In the genomic region with DNA sequence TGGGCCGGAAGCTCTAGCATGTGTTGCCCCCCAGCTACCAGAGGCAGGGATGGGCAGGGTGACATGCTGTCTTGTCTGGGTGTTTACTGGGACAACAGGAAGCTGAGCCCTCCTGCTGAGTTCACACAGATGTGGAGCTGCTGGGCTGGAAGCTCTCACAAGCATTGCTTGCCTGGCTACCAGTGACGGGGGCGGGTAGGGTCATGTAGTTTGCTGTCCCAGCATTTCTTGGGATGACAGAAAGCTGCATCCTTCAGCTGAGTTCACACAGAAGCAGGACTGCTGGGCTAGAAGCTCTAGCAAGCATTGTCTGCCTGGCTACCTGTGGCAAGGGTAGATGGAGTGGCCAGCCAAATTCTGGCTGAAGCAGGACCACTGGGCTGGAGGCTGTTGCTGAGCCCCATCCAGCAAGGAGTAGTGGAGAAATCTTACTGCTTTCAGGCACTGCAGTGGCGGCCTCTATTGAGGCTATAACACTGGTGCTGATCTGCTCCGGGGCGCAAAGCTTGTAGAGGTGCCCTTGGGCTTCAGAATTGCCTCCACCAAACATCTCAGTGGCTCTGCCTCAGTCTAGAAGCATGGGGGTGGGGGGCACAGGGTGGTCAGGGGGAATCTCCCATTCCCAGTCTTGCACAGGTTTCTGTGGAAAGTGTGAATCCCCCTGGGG, we compare ENCODE assay signal across 17 cellular contexts. TPM values are rescaled to one million over a fixed set of nuclear protein-coding genes. Genes with fewer than 3 reads are reported as not detected.
DNase-seq lines count a peak whose midpoint lies in the region; ATAC-seq and TF ChIP-seq lines count a peak whose summit lies in the region.
"Had no signal": no experiment of that assay in that cellular context is flagged by ENCODE, and none has a peak within 500 bp of the region (broad histone marks: within the 10 kb centered on the region; RNA-seq: fewer than 3 reads in every experiment).

No MANE protein-coding gene starts in this region.

- H3K9me3 Mint-ChIP-seq in activated naive CD8-positive, alpha-beta T cell treated with anti-CD3 and anti-CD28 coated beads for 36 hours: peaks cover 18% of the 10 kb centered on the region

- no peaks in the 10 kb centered on the region for H3K27me3 Mint-ChIP-seq in activated naive CD8-positive, alpha-beta T cell treated with anti-CD3 and anti-CD28 coated beads for 36 hours

- H3K4me3 Mint-ChIP-seq in activated naive CD8-positive, alpha-beta T cell treated with anti-CD3 and anti-CD28 coated beads for 36 hours: no peak overlapping the region
- H3K4me3 Mint-ChIP-seq: activated CD8-positive, alpha-beta T cell treated with anti-CD3 and anti-CD28 coated beads, Interleukin-2, amount 10 ng/mL, durations not matched to agents 7 days and 5 days had no signal

- H3K4me1 ChIP-seq in left ventricle myocardium inferior (peaks cover 31% of the 10 kb centered on the region), upper lobe of right lung (peaks cover 6% of the 10 kb centered on the region)

- H3K27ac Mint-ChIP-seq in activated naive CD8-positive, alpha-beta T cell treated with anti-CD3 and anti-CD28 coated beads for 36 hours: no peak overlapping the region
- H3K27ac Mint-ChIP-seq: activated CD8-positive, alpha-beta T cell treated with anti-CD3 and anti-CD28 coated beads, Interleukin-2, amount 10 ng/mL, durations not matched to agents 7 days and 5 days had no signal

- H3K4me1 Mint-ChIP-seq in activated naive CD8-positive, alpha-beta T cell treated with anti-CD3 and anti-CD28 coated beads for 36 hours: peaks cover 22% of the 10 kb centered on the region

- DNase-seq in Right ventricle myocardium inferior (ENCODE audit: missing footprints) (peak; percentile 62), left ventricle myocardium inferior (no peak), NCI-H69 (lab: John Stamatoyannopoulos, UW) (peak; percentile 76), left cardiac atrium (peak; percentile 25), upper lobe of right lung (no peak), anterior cingulate cortex (lab: John Stamatoyannopoulos, UW) (no peak)
- no peak for DNase-seq in activated naive CD8-positive, alpha-beta T cell treated with anti-CD3 and anti-CD28 coated beads for 36 hours
- DNase-seq: activated CD8-positive, alpha-beta T cell treated with anti-CD3 and anti-CD28 coated beads, Interleukin-2, amount 10 ng/mL, durations not matched to agents 7 days and 5 days; amygdala; kidney glomerular epithelial cell; NCI-H187 treated with DMSO at 0.1 percent for 48 hours; NCI-H524 treated with DMSO at 0.1 percent for 48 hours; small intestine; stimulated activated naive CD4-positive, alpha-beta T cell; upper lobe of left lung had no signal

- no peak overlapping the region for H3K4me3 ChIP-seq in left ventricle myocardium inferior
- no peak overlapping the region for H3K4me3 ChIP-seq in upper lobe of right lung
- H3K4me3 ChIP-seq: upper lobe of left lung had no signal

- H3K9me3 ChIP-seq in left ventricle myocardium inferior (replicated peaks) (peaks cover 34% of the 10 kb centered on the region), upper lobe of right lung (no peaks in the 10 kb centered on the region)

- H3K27me3 ChIP-seq in left ventricle myocardium inferior (ENCODE audit: low read depth) (no peaks in the 10 kb centered on the region), upper lobe of right lung (no peaks in the 10 kb centered on the region)
- H3K27me3 ChIP-seq: upper lobe of left lung had no signal

- TF ChIP-seq CTCF in left ventricle myocardium inferior (IDR thresholded peaks at IDR 0.05; ENCODE audit: borderline replicate concordance) (no peak), upper lobe of right lung (IDR thresholded peaks at IDR 0.05) (no peak)

- intact Hi-C loops in Right ventricle myocardium inferior (cut with DNase I) (no loop called here), left ventricle myocardium inferior (cut with micrococcal nuclease) (no loop called here), left cardiac atrium (cut with DNase I) (no loop called here), upper lobe of right lung (cut with DNase I) (no loop called here)

- H3K36me3 ChIP-seq in left ventricle myocardium inferior: peaks cover 17% of the 10 kb centered on the region
- H3K36me3 ChIP-seq in upper lobe of right lung: no peaks in the 10 kb centered on the region

- ATAC-seq in Right ventricle myocardium inferior (no peak), left cardiac atrium (peak in 1 of 2 donors; percentile 21), upper lobe of right lung (peak; percentile 38), HG03108 (IDR thresholded peaks at IDR 0.05; ENCODE audit: unreplicated experiment) (no peak)
- ATAC-seq: activated CD8-positive, alpha-beta T cell treated with anti-CD3 and anti-CD28 coated beads, Interleukin-2, amount 10 ng/mL, durations not matched to agents 7 days and 5 days had no signal

- H3K27ac ChIP-seq in left ventricle myocardium inferior (replicated peaks) (no peak overlapping the region), upper lobe of right lung (no peak overlapping the region)
- H3K27ac ChIP-seq: epithelial cell of prostate, upper lobe of left lung had no signal

- H3K36me3 Mint-ChIP-seq in activated naive CD8-positive, alpha-beta T cell treated with anti-CD3 and anti-CD28 coated beads for 36 hours: peaks cover 45% of the 10 kb centered on the region

RNA-seq across cellular contexts. Expression of gene POLK, which starts 25.1 kb away (rescaled TPM):
- 20.1 TPM for total RNA-seq in Right ventricle myocardium inferior
- total RNA-seq in left ventricle myocardium inferior: 21.1 TPM
- total RNA-seq in left cardiac atrium: 10 to 100 TPM; 20.6 to 23.1 TPM
- 38.2 TPM for total RNA-seq in upper lobe of right lung
- total RNA-seq in activated naive CD8-positive, alpha-beta T cell treated with anti-CD3 and anti-CD28 coated beads for 36 hours: 10 to 100 TPM; 25.2 to 28.6 TPM

RNA-seq across cellular contexts. Expression of gene CERT1, which starts 25.4 kb away (rescaled TPM):
- 26.0 TPM for total RNA-seq in Right ventricle myocardium inferior
- total RNA-seq in left ventricle myocardium inferior: 28.8 TPM
- 10 to 100 TPM; 21.6 to 32.9 TPM for total RNA-seq in left cardiac atrium
- total RNA-seq in upper lobe of right lung: 60.7 TPM
- 10 to 100 TPM; 23.3 to 24.2 TPM for total RNA-seq in activated naive CD8-positive, alpha-beta T cell treated with anti-CD3 and anti-CD28 coated beads for 36 hours

Comparison
In these comparisons a context has a peak if more than half of its experiments do, and no peak if none do; other contexts are left out.
1. DNase-seq: peak in Right ventricle myocardium inferior (single experiment), NCI-H69 (single experiment) and left cardiac atrium (single experiment); none in left ventricle myocardium inferior (single experiment), upper lobe of right lung (single experiment), activated naive CD8-positive, alpha-beta T cell treated with anti-CD3 and anti-CD28 coated beads for 36 hours (single experiment) and anterior cingulate cortex (0 of 58).